In genomic region chrX:65528705-65529340, GRCh38 we compare ENCODE assay signal across 8 cellular contexts. TPM values are rescaled to one million over a fixed set of nuclear protein-coding genes. Genes with fewer than 3 reads are reported as not detected.
A peak's percentile ranks its signal among the peaks of the same experiment; 100 is the strongest.
DNase-seq lines count a peak whose midpoint lies in the region; ATAC-seq and TF ChIP-seq lines count a peak whose summit lies in the region.

No MANE protein-coding gene starts in this region.

- no peaks in the 10 kb centered on the region for H3K4me1 ChIP-seq in PC-9 (replicated peaks; ENCODE audit: insufficient read depth)

- H2AFZ ChIP-seq in PC-9: no peak overlapping the region

- no peaks in the 10 kb centered on the region for H3K9me2 ChIP-seq in PC-9 (ENCODE audit: insufficient read depth)

- intact Hi-C loops in PC-9 (cut with micrococcal nuclease; ENCODE audit: unreplicated experiment): no loop called here
- intact Hi-C loops in left ventricle myocardium superior (cut with micrococcal nuclease): no loop called here

- TF ChIP-seq CTCF in PC-9 (conservative IDR thresholded peaks at IDR 0.05): peak; percentile 94

- H3K36me3 ChIP-seq in PC-9 (ENCODE audit: low read depth): no peaks in the 10 kb centered on the region

- H3F3A ChIP-seq in PC-9 (ENCODE audit: insufficient read depth, low read depth): peaks cover 5% of the 10 kb centered on the region; the same call in 1 of the 2 replicates

- no peaks in the 10 kb centered on the region for H3K27me3 ChIP-seq in PC-9 (ENCODE audit: insufficient read depth, low read depth)

- no peak overlapping the region for H3K4me2 ChIP-seq in PC-9

- H3K4me3 ChIP-seq in PC-9: no peak overlapping the region

- CTCF ChIA-PET in PC-9 (lab: Charles Lee): interaction anchor here (0.6 kb wide), 1 partner anchor 1769 kb away, joined by 3 read pairs; no protein-coding TSS in a partner anchor

- BruUV-seq in PC-9 (replicated peaks; lab: Mats Ljungman, UMichigan): no TSS peak

- ATAC-seq in HG02759 (IDR thresholded peaks at IDR 0.05; ENCODE audit: unreplicated experiment) (peak; percentile 78), left ventricle myocardium superior (peak; percentile 59), GM19467 (IDR thresholded peaks at IDR 0.05; ENCODE audit: unreplicated experiment) (no peak)

- peak; percentile 35 to 42 for DNase-seq in NCI-H2081 (lab: John Stamatoyannopoulos, UW)
- no peak for DNase-seq in NCI-H2081 treated with DMSO at 0.1 percent for 48 hours (lab: John Stamatoyannopoulos, UW)
- peak in 1 of 2 experiments; percentile 40 for DNase-seq in PC-9
- DNase-seq in activated effector memory CD4-positive, alpha-beta T cell treated with anti-CD3 and anti-CD28 coated beads, Interleukin-2, amount 50 U/mL, for 16 hours: peak; percentile 84
- peak; percentile 54 for DNase-seq in left ventricle myocardium superior
- DNase-seq in stimulated activated CD4-positive, alpha-beta T cell treated with anti-CD3 and anti-CD28 coated beads, Interleukin-12 subunit alpha, Interleukin-12 subunit beta, amount 100 ng/mL, for 24 hours (ENCODE audit: low read depth in 2 of 2): peak; percentile 2 to 45

- peaks cover 23% of the 10 kb centered on the region for H3K79me2 ChIP-seq in PC-9 (ENCODE audit: low read depth)

- no peaks in the 10 kb centered on the region for H4K20me1 ChIP-seq in PC-9 (ENCODE audit: insufficient read depth)

- POLR2A ChIA-PET in PC-9 (lab: Charles Lee; ENCODE audit: unreplicated experiment): no interaction called here

- H3K27ac ChIP-seq in PC-9: no peak overlapping the region

- no peaks in the 10 kb centered on the region for H3K9me3 ChIP-seq in PC-9 (ENCODE audit: insufficient read depth, low read depth)

RNA-seq across cellular contexts. Expression of gene LAS1L, which starts 5.8 kb away (rescaled TPM):
- total RNA-seq in PC-9 (2021) (47.3 and 48.3 TPM in 2 replicates), left ventricle myocardium superior (16.5 TPM)
